Comparison of ENCODE assay signal across 8 cellular contexts in the genomic region with DNA sequence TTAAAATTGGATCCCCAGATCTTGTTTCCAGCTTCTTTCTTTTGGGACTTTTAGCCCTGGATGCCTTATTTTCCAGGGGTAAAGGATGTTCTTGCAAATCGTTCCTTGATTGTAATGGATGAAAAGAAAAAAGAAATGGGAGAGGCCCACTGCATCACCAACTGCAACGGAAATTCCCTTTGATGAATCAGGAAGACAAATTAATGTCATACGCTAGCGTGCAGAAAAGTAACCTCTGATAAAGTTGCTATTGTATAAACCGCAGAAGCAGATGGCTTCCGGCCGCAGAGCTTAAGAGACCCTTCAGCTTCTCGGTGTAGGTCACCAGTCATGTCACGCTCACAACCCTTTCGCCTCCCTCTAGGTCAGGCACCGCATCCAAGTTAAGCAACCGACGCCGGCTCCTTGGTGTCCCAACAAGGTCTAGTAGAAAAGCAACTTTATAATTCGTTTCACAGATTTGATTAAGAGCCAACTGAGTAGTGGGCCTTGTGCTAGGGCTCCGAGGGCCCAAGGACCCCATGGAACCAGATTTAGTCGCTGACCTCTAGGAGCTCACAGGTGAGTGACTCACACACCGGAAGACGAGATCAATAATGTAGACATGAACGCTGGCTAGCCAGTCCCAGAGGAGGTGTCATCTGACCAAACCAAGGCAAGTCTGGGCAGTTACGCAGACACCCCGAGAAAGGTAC.
A peak's percentile ranks its signal among the peaks of the same experiment; 100 is the strongest.
DNase-seq lines count a peak whose midpoint lies in the region; ATAC-seq and TF ChIP-seq lines count a peak whose summit lies in the region.

No MANE protein-coding gene starts in this region.

- peaks cover 15% of the 10 kb centered on the region for H3K4me1 ChIP-seq in HUES6 (ENCODE audit: control insufficient read depth, insufficient read depth, low read length)

- H3K4me1 Mint-ChIP-seq in T-helper 2 cell treated with Interferon-gamma antibody and Interleukin-4, amounts not matched to agents 5 μg/mL and 100 μg/mL, for 36 hours (ENCODE audit: low read depth): peaks cover 39% of the 10 kb centered on the region

- peak; percentile 49 for ATAC-seq in GM21447 (IDR thresholded peaks at IDR 0.05; ENCODE audit: unreplicated experiment)

- peak overlapping the region; percentile 71 for H3K27ac ChIP-seq in HUES6 (ENCODE audit: low read depth, low read length)

- H3K27me3 Mint-ChIP-seq in T-helper 2 cell treated with Interferon-gamma antibody and Interleukin-4, amounts not matched to agents 5 μg/mL and 100 μg/mL, for 36 hours (ENCODE audit: low read depth): no peaks in the 10 kb centered on the region

- DNase-seq in DMS79 (lab: John Stamatoyannopoulos, UW): peak; percentile 59
- DNase-seq in T-helper 2 cell treated with Interferon-gamma antibody and Interleukin-4, amounts not matched to agents 5 μg/mL and 100 μg/mL, for 36 hours (ENCODE audit: low spot score): peak; percentile 82
- DNase-seq in astrocyte of the spinal cord (ENCODE audit: low read depth, low spot score): peak; percentile 83
- peak; percentile 5 for DNase-seq in iPS-NIHi11 (ENCODE audit: low spot score)
- DNase-seq in stimulated activated CD4-positive, alpha-beta T cell treated with anti-CD3 and anti-CD28 coated beads, Interleukin-1b, Interleukin-23, amount 100 ng/mL, for 1 hour (ENCODE audit: low read depth in 2 of 2): peak; percentile 42 to 48
- DNase-seq in OCI-M2 (lab: John Stamatoyannopoulos, UW; ENCODE audit: unreplicated experiment): no peak

- no peaks in the 10 kb centered on the region for H3K27me3 ChIP-seq in HUES6 (ENCODE audit: control insufficient read depth, insufficient read depth, low read length)

- TF ChIP-seq CTCF in astrocyte of the spinal cord (IDR thresholded peaks at IDR 0.05; ENCODE audit: low read depth, low read length): no peak

- peak overlapping the region; percentile 88 for H3K4me3 ChIP-seq in HUES6 (ENCODE audit: low read depth, low read length)
- H3K4me3 ChIP-seq in astrocyte of the spinal cord (ENCODE audit: low read depth, low read length): peak overlapping the region; percentile 98

- H3K36me3 ChIP-seq in HUES6 (ENCODE audit: control insufficient read depth, insufficient read depth, low read length): no peaks in the 10 kb centered on the region; the same call in 1 of the 2 replicates

- in situ Hi-C loops in astrocyte of the spinal cord (cut with HindIII; ENCODE audit: low sequenced_read_pairs): no loop called here

- peaks cover 29% of the 10 kb centered on the region for H3K36me3 Mint-ChIP-seq in T-helper 2 cell treated with Interferon-gamma antibody and Interleukin-4, amounts not matched to agents 5 μg/mL and 100 μg/mL, for 36 hours (ENCODE audit: low read depth)

- H3K27ac Mint-ChIP-seq in T-helper 2 cell treated with Interferon-gamma antibody and Interleukin-4, amounts not matched to agents 5 μg/mL and 100 μg/mL, for 36 hours: peak overlapping the region; percentile 100

- peak overlapping the region; percentile 99 for H3K9ac ChIP-seq in HUES6 (ENCODE audit: low read length)

- no peaks in the 10 kb centered on the region for H3K9me3 ChIP-seq in HUES6 (ENCODE audit: control insufficient read depth, insufficient read depth, low read depth, low read length)

- H3K9me3 Mint-ChIP-seq in T-helper 2 cell treated with Interferon-gamma antibody and Interleukin-4, amounts not matched to agents 5 μg/mL and 100 μg/mL, for 36 hours: no peaks in the 10 kb centered on the region

- H3K4me3 Mint-ChIP-seq in T-helper 2 cell treated with Interferon-gamma antibody and Interleukin-4, amounts not matched to agents 5 μg/mL and 100 μg/mL, for 36 hours: peak overlapping the region; percentile 90
